In the genomic region with DNA sequence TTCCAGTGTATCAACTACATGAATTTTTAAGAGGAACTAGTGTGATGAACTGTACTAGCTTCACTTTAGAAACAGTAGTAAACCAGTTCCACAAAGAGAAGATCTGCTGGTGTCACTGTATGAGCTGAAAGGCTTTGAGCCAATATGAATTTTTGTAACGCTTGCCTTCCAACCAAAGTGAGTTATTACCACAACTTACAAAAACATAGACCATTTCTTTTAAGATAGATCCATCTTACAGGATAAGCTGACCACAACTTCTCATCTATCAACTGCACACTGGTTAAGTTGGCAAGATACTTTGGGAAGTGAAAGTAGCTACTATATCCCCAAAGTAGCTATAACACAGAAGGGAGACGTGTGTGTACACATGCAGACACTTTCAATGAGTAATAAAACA, we compare ENCODE assay signal across 16 cellular contexts.
A peak's percentile ranks its signal among the peaks of the same experiment; 100 is the strongest.
DNase-seq lines count a peak whose midpoint lies in the region; ATAC-seq and TF ChIP-seq lines count a peak whose summit lies in the region.
"Had no signal": no experiment of that assay in that cellular context is flagged by ENCODE, and none has a peak within 500 bp of the region (broad histone marks: within the 10 kb centered on the region; RNA-seq: fewer than 3 reads in every experiment).

No MANE protein-coding gene starts in this region.

- H3K9ac ChIP-seq in OCI-LY3 (ENCODE audit: low read length) = no peak overlapping the region

- H3K4me3 ChIP-seq in OCI-LY3 (ENCODE audit: low read length) (no peak overlapping the region), left lung (no peak overlapping the region), spleen (no peak overlapping the region)
- H3K4me3 ChIP-seq: cardiac muscle cell, gastrocnemius medialis, K562, ovary had no signal

- peaks cover 8% of the 10 kb centered on the region for H3K4me1 ChIP-seq in OCI-LY3 (ENCODE audit: low read length)
- H3K4me1 ChIP-seq in left lung = peaks cover 0 to 6% of the 10 kb centered on the region in 2 donors
- H3K4me1 ChIP-seq in spleen = peaks cover 0 to 5% (median 0%) of the 10 kb centered on the region in 6 donors

- no peak for TF ChIP-seq CTCF in OCI-LY3 (IDR thresholded peaks at IDR 0.05; ENCODE audit: low read depth, low read length)
- TF ChIP-seq CTCF in left lung (IDR thresholded peaks at IDR 0.05) = no peak
- no peak for TF ChIP-seq CTCF in spleen (IDR thresholded peaks at IDR 0.05 in 8 of 11, conservative IDR thresholded peaks at IDR 0.05 in 3 of 11)

- WGBS in spleen, 5 donors = 23 to 36% (median 33%) methylated on average over 2 of the region's 2 CpGs

- no peaks in the 10 kb centered on the region for H4K20me1 ChIP-seq in OCI-LY3 (ENCODE audit: insufficient read depth, low read length)

- H2AFZ ChIP-seq in OCI-LY3 (ENCODE audit: low read depth, low read length) = no peak overlapping the region

- peak; percentile 68 for ATAC-seq in HG03378 (IDR thresholded peaks at IDR 0.05; ENCODE audit: unreplicated experiment)
- ATAC-seq in left lung = peak; percentile 58
- no peak for ATAC-seq in GM21576 (IDR thresholded peaks at IDR 0.05; ENCODE audit: unreplicated experiment)
- ATAC-seq: gastrocnemius medialis, K562 had no signal

- no peak for TF ChIP-seq POLR2A in spleen (IDR thresholded peaks at IDR 0.05)

- no peaks in the 10 kb centered on the region for H3K79me2 ChIP-seq in OCI-LY3 (ENCODE audit: low read length)

- H3K27me3 ChIP-seq in OCI-LY3 (ENCODE audit: low read depth, low read length) (no peaks in the 10 kb centered on the region), left lung (peaks cover 0 to 5% of the 10 kb centered on the region in 2 donors), spleen (replicated peaks in 1 of 7) (no peaks in the 10 kb centered on the region)
- H3K27me3 ChIP-seq: cardiac muscle cell, gastrocnemius medialis, ovary had no signal

- 0 out of 2 replicates have a peak overlapping the region, but pooled peaks have one; percentile 15 for H3K4me2 ChIP-seq in OCI-LY3 (ENCODE audit: low read length)

- no peaks in the 10 kb centered on the region for H3K9me3 ChIP-seq in OCI-LY3 (ENCODE audit: insufficient read depth, low read length)
- H3K9me3 ChIP-seq in left lung = no peaks in the 10 kb centered on the region
- H3K9me3 ChIP-seq in spleen = no peaks in the 10 kb centered on the region
- H3K9me3 ChIP-seq: gastrocnemius medialis, ovary had no signal

- intact Hi-C loops in left lung (cut with DNase I) (no loop called here), spleen (cut with DNase I; ENCODE audit: low total_unique reads) (no loop called here)

- H3K36me3 ChIP-seq in OCI-LY3 (replicated peaks; ENCODE audit: low read depth, low read length) (no peaks in the 10 kb centered on the region), left lung (no peaks in the 10 kb centered on the region), spleen (no peaks in the 10 kb centered on the region)
- H3K36me3 ChIP-seq: cardiac muscle cell, gastrocnemius medialis, ovary had no signal

- peak; percentile 17 for DNase-seq in Daoy (ENCODE audit: low read depth)
- DNase-seq in left lung = no peak
- no peak for DNase-seq in activated CD4-positive, alpha-beta T cell treated with anti-CD3 and anti-CD28 coated beads, Interleukin-2, amount 50 U/mL, for 48 hours
- no peak for DNase-seq in spleen
- DNase-seq in HUDEP-2 (lab: John Stamatoyannopoulos, UW; ENCODE audit: unreplicated experiment in 76 of 76) = no peak
- DNase-seq: activated CD8-positive, alpha-beta memory T cell treated with anti-CD3 and anti-CD28 coated beads for 24 hours; activated naive CD4-positive, alpha-beta T cell treated with anti-CD3 and anti-CD28 coated beads for 36 hours; effector memory CD4-positive, alpha-beta T cell; ovary; Right ventricle myocardium superior had no signal

- H3K27ac ChIP-seq in OCI-LY3 (ENCODE audit: low read length) = no peak overlapping the region
- H3K27ac ChIP-seq in left lung = no peak overlapping the region
- H3K27ac ChIP-seq in spleen = no peak overlapping the region
- H3K27ac ChIP-seq: cardiac muscle cell, gastrocnemius medialis, ovary had no signal
